In the genomic region with DNA sequence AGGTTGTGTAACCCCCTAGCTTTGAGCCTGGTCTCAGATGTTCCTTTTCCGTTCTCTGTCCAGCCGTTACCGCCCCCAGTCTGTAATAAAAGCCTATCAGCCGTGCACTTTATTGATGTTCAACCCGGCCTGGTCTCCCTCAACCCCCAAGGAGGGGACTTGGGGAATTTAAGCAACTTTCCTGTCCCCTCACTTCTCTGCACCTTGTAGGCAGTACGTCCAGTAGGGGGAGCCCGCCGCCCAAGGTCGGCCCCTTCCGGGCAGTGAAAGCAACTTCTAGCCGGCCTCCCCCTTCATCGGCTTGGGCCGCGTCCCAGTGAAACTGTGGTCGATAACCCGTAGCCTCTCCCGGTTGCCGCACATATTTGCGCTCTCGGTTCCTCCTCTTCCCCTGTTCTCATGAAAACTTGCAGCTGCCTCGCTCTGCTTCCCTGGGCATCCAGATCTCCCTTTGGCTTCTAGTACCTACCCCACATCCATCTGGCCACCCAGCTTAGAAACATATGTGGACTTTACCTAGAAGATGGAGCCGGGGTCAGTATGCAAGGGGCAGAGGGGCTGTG, we compare ENCODE assay signal across 2 cellular contexts.
TF ChIP-seq lines count a peak whose summit lies in the region.

No MANE protein-coding gene starts in this region.

TF ChIP-seq in HEK293, 187 proteins besides CTCF, POLR2A, EP300 and RAD21 (continues in another document):
- TF ChIP-seq BCL11B (tag by site-specific recombination; IDR thresholded peaks at IDR 0.05; ENCODE audit: low read depth): 0 out of 2 replicates have a peak, but pooled peaks have one; percentile 32
- 0 out of 2 replicates have a peak, but pooled peaks have one; percentile 22 for TF ChIP-seq SP2 (tag by site-specific recombination; IDR thresholded peaks at IDR 0.05)
- TF ChIP-seq BCL6B (tag by site-specific recombination; IDR thresholded peaks at IDR 0.05): no peak
- TF ChIP-seq ZNF335 (tag by site-specific recombination; conservative IDR thresholded peaks at IDR 0.05): peak; percentile 62; the same call in 1 of the 2 replicates
- TF ChIP-seq ZNF175 (tag by site-specific recombination; IDR thresholded peaks at IDR 0.05): no peak
- TF ChIP-seq PRDM1 (tag by site-specific recombination; IDR thresholded peaks at IDR 0.05): peak; percentile 87
- no peak for TF ChIP-seq ZNF433 (tag by site-specific recombination; IDR thresholded peaks at IDR 0.05; ENCODE audit: low read depth)
- TF ChIP-seq ZNF530 (tag by site-specific recombination; IDR thresholded peaks at IDR 0.05; ENCODE audit: low read depth): no peak
- TF ChIP-seq ZEB2 (tag by site-specific recombination; IDR thresholded peaks at IDR 0.05): peak; percentile 64
- no peak for TF ChIP-seq ZNF19 (tag by site-specific recombination; IDR thresholded peaks at IDR 0.05; ENCODE audit: low read depth)
- peak; percentile 74; the same call in 1 of the 2 replicates for TF ChIP-seq ZNF660 (tag by site-specific recombination; IDR thresholded peaks at IDR 0.05)
- 0 out of 2 replicates have a peak, but pooled peaks have one; percentile 25 for TF ChIP-seq ZNF394 (tag by site-specific recombination; IDR thresholded peaks at IDR 0.05; ENCODE audit: borderline replicate concordance)
- peak; percentile 94 for TF ChIP-seq ZNF654 (tag by site-specific recombination; IDR thresholded peaks at IDR 0.05; ENCODE audit: low read depth)
- TF ChIP-seq ZNF10 (tag by site-specific recombination; IDR thresholded peaks at IDR 0.05): 0 out of 2 replicates have a peak, but pooled peaks have one; percentile 58
- TF ChIP-seq ZSCAN30 (tag by site-specific recombination; IDR thresholded peaks at IDR 0.05): peak; percentile 62; the same call in 1 of the 2 replicates
- TF ChIP-seq ZNF2 (tag by site-specific recombination; IDR thresholded peaks at IDR 0.05): 0 out of 2 replicates have a peak, but pooled peaks have one; percentile 69
- TF ChIP-seq ZNF266 (tag by site-specific recombination; IDR thresholded peaks at IDR 0.05; ENCODE audit: low read depth): no peak
- TF ChIP-seq, protein P1, sequence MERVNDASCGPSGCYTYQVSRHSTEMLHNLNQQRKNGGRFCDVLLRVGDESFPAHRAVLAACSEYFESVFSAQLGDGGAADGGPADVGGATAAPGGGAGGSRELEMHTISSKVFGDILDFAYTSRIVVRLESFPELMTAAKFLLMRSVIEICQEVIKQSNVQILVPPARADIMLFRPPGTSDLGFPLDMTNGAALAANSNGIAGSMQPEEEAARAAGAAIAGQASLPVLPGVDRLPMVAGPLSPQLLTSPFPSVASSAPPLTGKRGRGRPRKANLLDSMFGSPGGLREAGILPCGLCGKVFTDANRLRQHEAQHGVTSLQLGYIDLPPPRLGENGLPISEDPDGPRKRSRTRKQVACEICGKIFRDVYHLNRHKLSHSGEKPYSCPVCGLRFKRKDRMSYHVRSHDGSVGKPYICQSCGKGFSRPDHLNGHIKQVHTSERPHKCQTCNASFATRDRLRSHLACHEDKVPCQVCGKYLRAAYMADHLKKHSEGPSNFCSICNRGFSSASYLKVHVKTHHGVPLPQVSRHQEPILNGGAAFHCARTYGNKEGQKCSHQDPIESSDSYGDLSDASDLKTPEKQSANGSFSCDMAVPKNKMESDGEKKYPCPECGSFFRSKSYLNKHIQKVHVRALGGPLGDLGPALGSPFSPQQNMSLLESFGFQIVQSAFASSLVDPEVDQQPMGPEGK (tag by site-specific recombination; IDR thresholded peaks at IDR 0.05): peak; percentile 70; the same call in 1 of the 2 replicates
- no peak for TF ChIP-seq ZIC2 (tag by site-specific recombination; IDR thresholded peaks at IDR 0.05)
- TF ChIP-seq, protein P2, sequence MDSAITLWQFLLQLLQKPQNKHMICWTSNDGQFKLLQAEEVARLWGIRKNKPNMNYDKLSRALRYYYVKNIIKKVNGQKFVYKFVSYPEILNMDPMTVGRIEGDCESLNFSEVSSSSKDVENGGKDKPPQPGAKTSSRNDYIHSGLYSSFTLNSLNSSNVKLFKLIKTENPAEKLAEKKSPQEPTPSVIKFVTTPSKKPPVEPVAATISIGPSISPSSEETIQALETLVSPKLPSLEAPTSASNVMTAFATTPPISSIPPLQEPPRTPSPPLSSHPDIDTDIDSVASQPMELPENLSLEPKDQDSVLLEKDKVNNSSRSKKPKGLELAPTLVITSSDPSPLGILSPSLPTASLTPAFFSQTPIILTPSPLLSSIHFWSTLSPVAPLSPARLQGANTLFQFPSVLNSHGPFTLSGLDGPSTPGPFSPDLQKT (IDR thresholded peaks at IDR 0.05; ENCODE audit: borderline replicate concordance, low read depth, low read length): no peak
- TF ChIP-seq ZBTB26 (tag by site-specific recombination; optimal IDR thresholded peaks at IDR 0.05): peak; percentile 5

TF ChIP-seq in GM12878, 131 proteins besides CTCF, POLR2A, EP300 and RAD21 (continues in another document):
- TF ChIP-seq, protein P3, sequence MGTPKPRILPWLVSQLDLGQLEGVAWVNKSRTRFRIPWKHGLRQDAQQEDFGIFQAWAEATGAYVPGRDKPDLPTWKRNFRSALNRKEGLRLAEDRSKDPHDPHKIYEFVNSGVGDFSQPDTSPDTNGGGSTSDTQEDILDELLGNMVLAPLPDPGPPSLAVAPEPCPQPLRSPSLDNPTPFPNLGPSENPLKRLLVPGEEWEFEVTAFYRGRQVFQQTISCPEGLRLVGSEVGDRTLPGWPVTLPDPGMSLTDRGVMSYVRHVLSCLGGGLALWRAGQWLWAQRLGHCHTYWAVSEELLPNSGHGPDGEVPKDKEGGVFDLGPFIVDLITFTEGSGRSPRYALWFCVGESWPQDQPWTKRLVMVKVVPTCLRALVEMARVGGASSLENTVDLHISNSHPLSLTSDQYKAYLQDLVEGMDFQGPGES (IDR thresholded peaks at IDR 0.05): no peak
- TF ChIP-seq ZNF622 (IDR thresholded peaks at IDR 0.05) (no peak), BRCA1 (IDR thresholded peaks at IDR 0.05; ENCODE audit: low read depth, low read length) (no peak), MTA3 (IDR thresholded peaks at IDR 0.05; ENCODE audit: borderline replicate concordance, low read length) (no peak), ZBTB40 (IDR thresholded peaks at IDR 0.05; ENCODE audit: borderline replicate concordance) (no peak), IKZF2 (IDR thresholded peaks at IDR 0.05) (peak; percentile 86 to 89), BACH1 (IDR thresholded peaks at IDR 0.05; ENCODE audit: borderline replicate concordance) (no peak; the same call in 1 of the 2 replicates), NFIC (IDR thresholded peaks at IDR 0.05; ENCODE audit: low read depth, low read length) (no peak), STAT3 (IDR thresholded peaks at IDR 0.05; ENCODE audit: low read depth, low read length) (no peak), RELA (IDR thresholded peaks at IDR 0.05; ENCODE audit: borderline replicate concordance, partially characterized antibody) (no peak), MEF2A (IDR thresholded peaks at IDR 0.05; ENCODE audit: insufficient read depth, low read depth, low read length) (no peak), ZBTB33 (IDR thresholded peaks at IDR 0.05) (no peak), BCL11A (IDR thresholded peaks at IDR 0.05; ENCODE audit: low read depth, low read length) (no peak), BMI1 (IDR thresholded peaks at IDR 0.05; ENCODE audit: borderline replicate concordance) (no peak), PAX8 (IDR thresholded peaks at IDR 0.05) (no peak), YY1 (IDR thresholded peaks at IDR 0.05; ENCODE audit: low read depth, low read length) (0 out of 2 replicates have a peak, but pooled peaks have one; percentile 64), PKNOX1 (IDR thresholded peaks at IDR 0.05) (no peak), NFXL1 (IDR thresholded peaks at IDR 0.05; ENCODE audit: borderline replicate concordance) (no peak), BCLAF1 (IDR thresholded peaks at IDR 0.05) (no peak)
- TF ChIP-seq, protein P4, sequence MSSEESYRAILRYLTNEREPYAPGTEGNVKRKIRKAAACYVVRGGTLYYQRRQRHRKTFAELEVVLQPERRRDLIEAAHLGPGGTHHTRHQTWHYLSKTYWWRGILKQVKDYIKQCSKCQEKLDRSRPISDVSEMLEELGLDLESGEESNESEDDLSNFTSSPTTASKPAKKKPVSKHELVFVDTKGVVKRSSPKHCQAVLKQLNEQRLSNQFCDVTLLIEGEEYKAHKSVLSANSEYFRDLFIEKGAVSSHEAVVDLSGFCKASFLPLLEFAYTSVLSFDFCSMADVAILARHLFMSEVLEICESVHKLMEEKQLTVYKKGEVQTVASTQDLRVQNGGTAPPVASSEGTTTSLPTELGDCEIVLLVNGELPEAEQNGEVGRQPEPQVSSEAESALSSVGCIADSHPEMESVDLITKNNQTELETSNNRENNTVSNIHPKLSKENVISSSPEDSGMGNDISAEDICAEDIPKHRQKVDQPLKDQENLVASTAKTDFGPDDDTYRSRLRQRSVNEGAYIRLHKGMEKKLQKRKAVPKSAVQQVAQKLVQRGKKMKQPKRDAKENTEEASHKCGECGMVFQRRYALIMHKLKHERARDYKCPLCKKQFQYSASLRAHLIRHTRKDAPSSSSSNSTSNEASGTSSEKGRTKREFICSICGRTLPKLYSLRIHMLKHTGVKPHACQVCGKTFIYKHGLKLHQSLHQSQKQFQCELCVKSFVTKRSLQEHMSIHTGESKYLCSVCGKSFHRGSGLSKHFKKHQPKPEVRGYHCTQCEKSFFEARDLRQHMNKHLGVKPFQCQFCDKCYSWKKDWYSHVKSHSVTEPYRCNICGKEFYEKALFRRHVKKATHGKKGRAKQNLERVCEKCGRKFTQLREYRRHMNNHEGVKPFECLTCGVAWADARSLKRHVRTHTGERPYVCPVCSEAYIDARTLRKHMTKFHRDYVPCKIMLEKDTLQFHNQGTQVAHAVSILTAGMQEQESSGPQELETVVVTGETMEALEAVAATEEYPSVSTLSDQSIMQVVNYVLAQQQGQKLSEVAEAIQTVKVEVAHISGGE (CRISPR knock-in tag; IDR thresholded peaks at IDR 0.05): no peak
